In the genomic region with DNA sequence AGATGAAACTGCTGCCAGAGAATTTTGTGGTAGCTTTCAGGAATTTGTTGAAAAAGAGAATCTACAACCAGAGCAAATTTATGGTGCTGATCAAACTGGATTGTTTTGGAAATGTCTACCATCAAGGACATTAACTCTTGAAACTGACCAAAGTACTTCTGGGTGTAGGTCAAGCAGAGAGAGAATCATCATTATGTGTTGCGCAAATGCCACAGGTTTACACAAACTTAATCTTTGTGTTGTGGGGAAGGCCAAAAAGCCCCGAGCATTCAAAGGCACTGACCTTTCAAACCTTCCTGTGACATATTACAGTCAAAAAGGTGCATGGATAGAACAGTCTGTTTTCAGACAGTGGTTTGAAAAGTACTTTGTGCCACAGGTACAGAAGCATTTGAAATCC, we compare ENCODE assay signal across 20 cellular contexts.
"Had no signal": no experiment of that assay in that cellular context is flagged by ENCODE, and none has a peak within 500 bp of the region (broad histone marks: within the 10 kb centered on the region; RNA-seq: fewer than 3 reads in every experiment).

No MANE protein-coding gene starts in this region.

- H3K27me3 ChIP-seq: breast epithelium, upper lobe of right lung had no signal

- H3K27ac ChIP-seq: foreskin keratinocyte, spleen, thoracic aorta, upper lobe of right lung, WERI-Rb-1 had no signal

- H3K36me3 ChIP-seq: breast epithelium, spleen, thoracic aorta, upper lobe of right lung had no signal

- H3K4me3 ChIP-seq: mucosa of descending colon, spleen, thoracic aorta, upper lobe of right lung had no signal

- ATAC-seq: activated T-cell treated with anti-CD3 and anti-CD28 coated beads, Interleukin-2, amount 50 U/mL, for 4 hours; foreskin keratinocyte; mucosa of descending colon; upper lobe of right lung had no signal

- H3K4me1 ChIP-seq: breast epithelium had no signal

- DNase-seq: activated CD4-positive, alpha-beta T cell treated with anti-CD3 and anti-CD28 coated beads, Interleukin-2, amount 50 U/mL, for 4 hours; activated CD8-positive, alpha-beta memory T cell treated with anti-CD3 and anti-CD28 coated beads, Interleukin-2, amount 50 U/mL, for 48 hours; activated naive CD4-positive, alpha-beta T cell; activated T-cell treated with anti-CD3 and anti-CD28 coated beads, Interleukin-2, amount 50 U/mL, for 4 hours; effector memory CD4-positive, alpha-beta T cell; foreskin keratinocyte; hippocampal formation; mesendoderm; mucosa of descending colon; naive B cell; spleen; stimulated activated CD4-positive, alpha-beta T cell treated with anti-CD3 and anti-CD28 coated beads, Interleukin-4, amount 100 ng/mL, for 24 hours; stimulated activated naive CD4-positive, alpha-beta T cell treated with Interleukin-2 at 50 U/mL for 16 hours; upper lobe of right lung; WERI-Rb-1 had no signal

- FAIRE-seq: astrocyte, colon, TTC549 had no signal

- H3K9me3 ChIP-seq: breast epithelium, mucosa of descending colon, spleen, thoracic aorta, upper lobe of right lung had no signal
